In genomic region chr12:76055393-76055792, GRCh38 we compare ENCODE assay signal across 1 cellular context.
TF ChIP-seq lines count a peak whose summit lies in the region.

No MANE protein-coding gene starts in this region.

TF ChIP-seq in GM23338, 12 proteins besides CTCF, POLR2A, EP300 and RAD21 (continued from another document):
- peak; percentile 55; the same call in 1 of the 2 replicates for TF ChIP-seq NANOG (IDR thresholded peaks at IDR 0.05; ENCODE audit: borderline replicate concordance)
- TF ChIP-seq ZNF331 (CRISPR knock-in tag; IDR thresholded peaks at IDR 0.05; ENCODE audit: low read depth), result no peak
- TF ChIP-seq, protein P1, sequence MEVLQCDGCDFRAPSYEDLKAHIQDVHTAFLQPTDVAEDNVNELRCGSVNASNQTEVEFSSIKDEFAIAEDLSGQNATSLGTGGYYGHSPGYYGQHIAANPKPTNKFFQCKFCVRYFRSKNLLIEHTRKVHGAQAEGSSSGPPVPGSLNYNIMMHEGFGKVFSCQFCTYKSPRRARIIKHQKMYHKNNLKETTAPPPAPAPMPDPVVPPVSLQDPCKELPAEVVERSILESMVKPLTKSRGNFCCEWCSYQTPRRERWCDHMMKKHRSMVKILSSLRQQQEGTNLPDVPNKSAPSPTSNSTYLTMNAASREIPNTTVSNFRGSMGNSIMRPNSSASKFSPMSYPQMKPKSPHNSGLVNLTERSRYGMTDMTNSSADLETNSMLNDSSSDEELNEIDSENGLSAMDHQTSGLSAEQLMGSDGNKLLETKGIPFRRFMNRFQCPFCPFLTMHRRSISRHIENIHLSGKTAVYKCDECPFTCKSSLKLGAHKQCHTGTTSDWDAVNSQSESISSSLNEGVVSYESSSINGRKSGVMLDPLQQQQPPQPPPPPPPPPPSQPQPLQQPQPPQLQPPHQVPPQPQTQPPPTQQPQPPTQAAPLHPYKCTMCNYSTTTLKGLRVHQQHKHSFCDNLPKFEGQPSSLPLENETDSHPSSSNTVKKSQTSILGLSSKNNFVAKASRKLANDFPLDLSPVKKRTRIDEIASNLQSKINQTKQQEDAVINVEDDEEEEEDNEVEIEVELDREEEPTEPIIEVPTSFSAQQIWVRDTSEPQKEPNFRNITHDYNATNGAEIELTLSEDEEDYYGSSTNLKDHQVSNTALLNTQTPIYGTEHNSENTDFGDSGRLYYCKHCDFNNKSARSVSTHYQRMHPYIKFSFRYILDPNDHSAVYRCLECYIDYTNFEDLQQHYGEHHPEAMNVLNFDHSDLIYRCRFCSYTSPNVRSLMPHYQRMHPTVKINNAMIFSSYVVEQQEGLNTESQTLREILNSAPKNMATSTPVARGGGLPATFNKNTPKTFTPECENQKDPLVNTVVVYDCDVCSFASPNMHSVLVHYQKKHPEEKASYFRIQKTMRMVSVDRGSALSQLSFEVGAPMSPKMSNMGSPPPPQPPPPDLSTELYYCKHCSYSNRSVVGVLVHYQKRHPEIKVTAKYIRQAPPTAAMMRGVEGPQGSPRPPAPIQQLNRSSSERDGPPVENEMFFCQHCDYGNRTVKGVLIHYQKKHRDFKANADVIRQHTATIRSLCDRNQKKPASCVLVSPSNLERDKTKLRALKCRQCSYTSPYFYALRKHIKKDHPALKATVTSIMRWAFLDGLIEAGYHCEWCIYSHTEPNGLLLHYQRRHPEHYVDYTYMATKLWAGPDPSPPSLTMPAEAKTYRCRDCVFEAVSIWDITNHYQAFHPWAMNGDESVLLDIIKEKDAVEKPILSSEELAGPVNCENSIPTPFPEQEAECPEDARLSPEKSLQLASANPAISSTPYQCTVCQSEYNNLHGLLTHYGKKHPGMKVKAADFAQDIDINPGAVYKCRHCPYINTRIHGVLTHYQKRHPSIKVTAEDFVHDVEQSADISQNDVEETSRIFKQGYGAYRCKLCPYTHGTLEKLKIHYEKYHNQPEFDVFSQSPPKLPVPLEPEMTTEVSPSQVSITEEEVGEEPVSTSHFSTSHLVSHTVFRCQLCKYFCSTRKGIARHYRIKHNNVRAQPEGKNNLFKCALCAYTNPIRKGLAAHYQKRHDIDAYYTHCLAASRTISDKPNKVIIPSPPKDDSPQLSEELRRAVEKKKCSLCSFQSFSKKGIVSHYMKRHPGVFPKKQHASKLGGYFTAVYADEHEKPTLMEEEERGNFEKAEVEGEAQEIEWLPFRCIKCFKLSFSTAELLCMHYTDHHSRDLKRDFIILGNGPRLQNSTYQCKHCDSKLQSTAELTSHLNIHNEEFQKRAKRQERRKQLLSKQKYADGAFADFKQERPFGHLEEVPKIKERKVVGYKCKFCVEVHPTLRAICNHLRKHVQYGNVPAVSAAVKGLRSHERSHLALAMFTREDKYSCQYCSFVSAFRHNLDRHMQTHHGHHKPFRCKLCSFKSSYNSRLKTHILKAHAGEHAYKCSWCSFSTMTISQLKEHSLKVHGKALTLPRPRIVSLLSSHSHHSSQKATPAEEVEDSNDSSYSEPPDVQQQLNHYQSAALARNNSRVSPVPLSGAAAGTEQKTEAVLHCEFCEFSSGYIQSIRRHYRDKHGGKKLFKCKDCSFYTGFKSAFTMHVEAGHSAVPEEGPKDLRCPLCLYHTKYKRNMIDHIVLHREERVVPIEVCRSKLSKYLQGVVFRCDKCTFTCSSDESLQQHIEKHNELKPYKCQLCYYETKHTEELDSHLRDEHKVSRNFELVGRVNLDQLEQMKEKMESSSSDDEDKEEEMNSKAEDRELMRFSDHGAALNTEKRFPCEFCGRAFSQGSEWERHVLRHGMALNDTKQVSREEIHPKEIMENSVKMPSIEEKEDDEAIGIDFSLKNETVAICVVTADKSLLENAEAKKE (CRISPR knock-in tag; IDR thresholded peaks at IDR 0.05), result no peak
- no peak for TF ChIP-seq STAT1 (IDR thresholded peaks at IDR 0.05; ENCODE audit: unreplicated experiment)
- no peak for TF ChIP-seq EZH2 (IDR thresholded peaks at IDR 0.05; ENCODE audit: low read depth, unreplicated experiment)
